Comparison of ENCODE assay signal across 15 cellular contexts in the genomic region with DNA sequence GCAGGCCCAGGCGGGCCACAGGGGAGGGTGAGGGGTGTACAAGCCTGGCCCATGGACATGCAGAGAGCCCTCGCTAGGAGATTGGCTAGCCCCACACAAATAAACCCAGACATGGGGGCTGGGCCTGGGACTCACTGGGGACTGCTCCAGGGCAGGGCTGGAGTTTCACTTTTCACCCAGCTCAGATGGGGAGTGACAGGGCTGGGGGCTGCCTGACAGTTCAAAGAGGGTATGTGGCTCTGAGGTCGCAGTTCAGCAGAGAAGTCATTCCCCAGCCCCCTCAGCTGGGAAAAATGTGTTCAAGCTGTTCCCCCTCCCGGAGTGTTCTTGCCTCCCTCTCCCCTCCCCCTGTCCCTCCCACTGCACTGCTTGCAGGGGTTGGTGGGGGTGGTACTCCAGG.
DNase-seq lines count a peak whose midpoint lies in the region; TF ChIP-seq lines count a peak whose summit lies in the region.
"Had no signal": no experiment of that assay in that cellular context is flagged by ENCODE, and none has a peak within 500 bp of the region (broad histone marks: within the 10 kb centered on the region; RNA-seq: fewer than 3 reads in every experiment).

No MANE protein-coding gene starts in this region.

- H3K9me3 Mint-ChIP-seq in nephron progenitor cell: no peaks in the 10 kb centered on the region
- H3K9me3 Mint-ChIP-seq in immature natural killer cell: no peaks in the 10 kb centered on the region
- H3K9me3 Mint-ChIP-seq: CD4-positive, alpha-beta memory T cell; GM23338 had no signal

- CTCF ChIA-PET in HEK293 (lab: Yijun Ruan, JAX): interaction anchor here (0.5 to 8.7 kb wide), 6 partner anchors 11 to 331 kb away, joined by 3 to 68 read pairs (median 5); partner anchors contain the start of gene FOXD2

- no peaks in the 10 kb centered on the region for H3K9me3 ChIP-seq in HEK293 (ENCODE audit: control insufficient read depth, insufficient read depth, low read depth, low read length)
- H3K9me3 ChIP-seq: HAP-1 had no signal

- H3K4me1 ChIP-seq in HEK293 (ENCODE audit: control insufficient read depth, insufficient read depth, low read length): no peaks in the 10 kb centered on the region
- H3K4me1 ChIP-seq: HAP-1 had no signal

- POLR2A ChIA-PET in HEK293 (lab: Yijun Ruan, JAX): no interaction called here

- H3K4me1 Mint-ChIP-seq in nephron progenitor cell (peaks cover 87% of the 10 kb centered on the region), immature natural killer cell (no peaks in the 10 kb centered on the region)

- DNase-seq in GM20000 (ENCODE audit: low spot score) (peak; percentile 2), nephron progenitor cell (peak; percentile 55), LoVo (ENCODE audit: low spot score) (no peak), NCI-H82 treated with DMSO at 0.1 percent for 48 hours (lab: John Stamatoyannopoulos, UW; ENCODE audit: unreplicated experiment) (no peak), immature natural killer cell (no peak)
- DNase-seq: C1 segment of cervical spinal cord; Calu3; CD4-positive, alpha-beta memory T cell; COR-L47; DMS53; DMS79 treated with DMSO at 0.1 percent for 48 hours had no signal

- H3K36me3 Mint-ChIP-seq in nephron progenitor cell (ENCODE audit: low read depth) (no peaks in the 10 kb centered on the region), immature natural killer cell (no peaks in the 10 kb centered on the region)
- H3K36me3 Mint-ChIP-seq: CD4-positive, alpha-beta memory T cell had no signal

- H3K27me3 Mint-ChIP-seq in nephron progenitor cell (ENCODE audit: low read depth, poor library complexity): peaks cover 73% of the 10 kb centered on the region
- H3K27me3 Mint-ChIP-seq in immature natural killer cell (ENCODE audit: low read depth in 3 of 3): peaks cover 5 to 13% (median 12%) of the 10 kb centered on the region in 3 donors

- no peaks in the 10 kb centered on the region for H3K36me3 ChIP-seq in HEK293 (ENCODE audit: control insufficient read depth in 2 of 2, insufficient read depth in 1 of 2, low read length in 2 of 2)
- H3K36me3 ChIP-seq: HAP-1 had no signal

- H3K27ac Mint-ChIP-seq in nephron progenitor cell (no peak overlapping the region), immature natural killer cell (no peak overlapping the region)
- H3K27ac Mint-ChIP-seq: CD4-positive, alpha-beta memory T cell; GM23338 had no signal

- H3K27ac ChIP-seq in HEK293 (ENCODE audit: extremely low read depth, low read depth, low read length): no peak overlapping the region

- TF ChIP-seq CTCF in GM20000 (IDR thresholded peaks at IDR 0.05; ENCODE audit: extremely low read depth, missing control alignments) (no peak), HEK293 (tag by site-specific recombination; IDR thresholded peaks at IDR 0.05) (no peak), nephron progenitor cell (IDR thresholded peaks at IDR 0.05) (no peak)

- H3K4me3 ChIP-seq in HEK293 (ENCODE audit: low read depth, low read length): no peak overlapping the region
- H3K4me3 ChIP-seq: GM12878, GM23338, HAP-1 had no signal

- no peak overlapping the region for H3K4me3 Mint-ChIP-seq in nephron progenitor cell
- no peak overlapping the region for H3K4me3 Mint-ChIP-seq in immature natural killer cell
- H3K4me3 Mint-ChIP-seq: CD4-positive, alpha-beta memory T cell; GM23338 had no signal

TF ChIP-seq in HEK293, 187 proteins besides CTCF, POLR2A, EP300 and RAD21:
- no peak for TF ChIP-seq ZNF23 (tag by site-specific recombination; IDR thresholded peaks at IDR 0.05; ENCODE audit: borderline replicate concordance)
- TF ChIP-seq ZNF571 (tag by site-specific recombination; IDR thresholded peaks at IDR 0.05): no peak
- TF ChIP-seq ZNF398 (tag by site-specific recombination; IDR thresholded peaks at IDR 0.05): peak; percentile 28; the same call in 1 of the 2 replicates
- TF ChIP-seq ZNF639 (tag by site-specific recombination; IDR thresholded peaks at IDR 0.05): no peak
- TF ChIP-seq ZNF473 (tag by site-specific recombination; IDR thresholded peaks at IDR 0.05): no peak

Comparison
In these comparisons a context has a peak if more than half of its experiments do, and no peak if none do; other contexts are left out.
1. DNase-seq: peak in GM20000 (single experiment) and nephron progenitor cell (single experiment); none in LoVo (single experiment), NCI-H82 treated with DMSO at 0.1 percent for 48 hours (single experiment) and immature natural killer cell (0 of 3).